ENCODE assay signal across 1 cellular context in the genomic region with DNA sequence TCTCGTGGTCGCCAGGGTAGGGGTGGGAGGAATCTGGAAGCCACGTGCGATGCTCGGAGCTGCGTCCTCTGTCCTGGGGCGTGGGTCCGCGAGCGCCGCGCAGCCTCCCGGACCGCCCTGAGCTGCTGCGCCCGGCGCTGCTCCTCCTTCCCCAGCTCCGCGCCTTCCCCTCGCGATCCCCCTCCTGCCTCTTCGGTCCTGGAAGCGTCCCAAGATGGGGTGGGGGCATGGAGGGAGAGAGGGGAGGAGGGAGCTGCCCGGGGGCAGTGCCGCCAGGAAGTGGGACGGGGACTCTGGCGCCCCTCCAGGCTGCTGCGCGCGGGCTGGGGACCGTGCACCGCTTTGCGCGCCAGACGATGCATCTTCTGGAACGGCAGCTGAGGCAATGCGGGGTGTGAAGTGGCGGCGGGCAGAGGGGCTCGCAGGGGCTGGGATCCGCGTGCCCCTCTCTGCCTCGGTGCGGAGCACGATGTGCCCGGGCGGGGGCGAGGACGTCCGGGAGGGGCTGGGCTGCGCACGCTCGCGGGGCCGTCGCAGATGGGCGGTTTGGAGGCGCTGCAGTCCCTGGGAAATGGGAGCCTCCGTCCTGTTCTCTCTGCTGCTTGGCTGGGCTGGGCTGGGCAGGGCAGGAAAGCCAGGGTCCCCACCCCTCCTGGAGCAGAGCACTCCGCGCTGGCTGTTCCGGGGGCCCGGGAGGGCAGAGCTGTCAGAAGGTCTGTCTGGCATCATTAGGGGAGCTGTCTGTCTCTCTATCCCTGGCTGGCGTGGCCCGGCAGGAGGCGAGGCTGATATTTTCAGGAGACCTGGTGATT.
TF ChIP-seq lines count a peak whose summit lies in the region.

No MANE protein-coding gene starts in this region.

TF ChIP-seq in HepG2, 621 proteins besides CTCF, POLR2A, EP300 and RAD21 (continued from another document and continues in another):
- TF ChIP-seq, protein P1, sequence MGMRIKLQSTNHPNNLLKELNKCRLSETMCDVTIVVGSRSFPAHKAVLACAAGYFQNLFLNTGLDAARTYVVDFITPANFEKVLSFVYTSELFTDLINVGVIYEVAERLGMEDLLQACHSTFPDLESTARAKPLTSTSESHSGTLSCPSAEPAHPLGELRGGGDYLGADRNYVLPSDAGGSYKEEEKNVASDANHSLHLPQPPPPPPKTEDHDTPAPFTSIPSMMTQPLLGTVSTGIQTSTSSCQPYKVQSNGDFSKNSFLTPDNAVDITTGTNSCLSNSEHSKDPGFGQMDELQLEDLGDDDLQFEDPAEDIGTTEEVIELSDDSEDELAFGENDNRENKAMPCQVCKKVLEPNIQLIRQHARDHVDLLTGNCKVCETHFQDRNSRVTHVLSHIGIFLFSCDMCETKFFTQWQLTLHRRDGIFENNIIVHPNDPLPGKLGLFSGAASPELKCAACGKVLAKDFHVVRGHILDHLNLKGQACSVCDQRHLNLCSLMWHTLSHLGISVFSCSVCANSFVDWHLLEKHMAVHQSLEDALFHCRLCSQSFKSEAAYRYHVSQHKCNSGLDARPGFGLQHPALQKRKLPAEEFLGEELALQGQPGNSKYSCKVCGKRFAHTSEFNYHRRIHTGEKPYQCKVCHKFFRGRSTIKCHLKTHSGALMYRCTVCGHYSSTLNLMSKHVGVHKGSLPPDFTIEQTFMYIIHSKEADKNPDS (CRISPR knock-in tag; IDR thresholded peaks at IDR 0.05) = no peak
- TF ChIP-seq ZNF572 (CRISPR knock-in tag; IDR thresholded peaks at IDR 0.05) (no peak), ZNF251 (CRISPR knock-in tag; IDR thresholded peaks at IDR 0.05) (no peak), GPN1 (CRISPR knock-in tag; IDR thresholded peaks at IDR 0.05; ENCODE audit: borderline replicate concordance) (no peak), ZNF326 (CRISPR knock-in tag; IDR thresholded peaks at IDR 0.05; ENCODE audit: borderline replicate concordance) (no peak), KDM1A (CRISPR knock-in tag; IDR thresholded peaks at IDR 0.05) (no peak), SYNCRIP (IDR thresholded peaks at IDR 0.05; ENCODE audit: insufficient read depth, low read depth, low read length) (no peak), SRSF9 (IDR thresholded peaks at IDR 0.05; ENCODE audit: borderline replicate concordance, insufficient read depth, low read depth, low read length, poor library complexity, severe bottlenecking) (no peak), IKZF4 (CRISPR knock-in tag; IDR thresholded peaks at IDR 0.05; ENCODE audit: borderline replicate concordance, low read depth, not compliant biosample characterization) (no peak), ZNF768 (CRISPR knock-in tag; IDR thresholded peaks at IDR 0.05) (no peak), ARID2 (CRISPR knock-in tag; IDR thresholded peaks at IDR 0.05; ENCODE audit: borderline replicate concordance) (no peak), ARID4A (CRISPR knock-in tag; IDR thresholded peaks at IDR 0.05; ENCODE audit: borderline replicate concordance) (no peak), ZNF296 (CRISPR knock-in tag; conservative IDR thresholded peaks at IDR 0.05) (no peak), SNAI1 (CRISPR knock-in tag; IDR thresholded peaks at IDR 0.05; ENCODE audit: borderline replicate concordance) (no peak), TERF1 (CRISPR knock-in tag; IDR thresholded peaks at IDR 0.05) (no peak), ZNF556 (CRISPR knock-in tag; IDR thresholded peaks at IDR 0.05; ENCODE audit: borderline replicate concordance) (no peak), MAFK (conservative IDR thresholded peaks at IDR 0.05 in 1 of 2, IDR thresholded peaks at IDR 0.05 in 1 of 2; ENCODE audit: low read length in 2 of 2) (no peak), BRD4 (CRISPR knock-in tag; IDR thresholded peaks at IDR 0.05) (no peak), ZNF792 (CRISPR knock-in tag; IDR thresholded peaks at IDR 0.05) (no peak), SNAPC2 (CRISPR knock-in tag; IDR thresholded peaks at IDR 0.05) (no peak), BCL6 (CRISPR knock-in tag; IDR thresholded peaks at IDR 0.05) (no peak), MLXIP (CRISPR knock-in tag; IDR thresholded peaks at IDR 0.05; ENCODE audit: borderline replicate concordance) (no peak), GATAD2A (CRISPR knock-in tag; IDR thresholded peaks at IDR 0.05) (no peak), FOXA1 (IDR thresholded peaks at IDR 0.05) (no peak), FOXA1 (CRISPR knock-in tag; IDR thresholded peaks at IDR 0.05) (no peak), ZNF34 (CRISPR knock-in tag; IDR thresholded peaks at IDR 0.05; ENCODE audit: borderline replicate concordance) (peak; percentile 53; the same call in 1 of the 2 replicates), MED13 (CRISPR knock-in tag; IDR thresholded peaks at IDR 0.05) (no peak), MED8 (CRISPR knock-in tag; IDR thresholded peaks at IDR 0.05; ENCODE audit: insufficient replicate concordance) (no peak), MAFF (IDR thresholded peaks at IDR 0.05; ENCODE audit: low read depth, low read length) (no peak), PLSCR1 (CRISPR knock-in tag; IDR thresholded peaks at IDR 0.05; ENCODE audit: borderline replicate concordance) (no peak), ZXDC (CRISPR knock-in tag; IDR thresholded peaks at IDR 0.05) (no peak), ZNF10 (CRISPR knock-in tag; IDR thresholded peaks at IDR 0.05; ENCODE audit: borderline replicate concordance, low read depth) (no peak), MTF2 (CRISPR knock-in tag; IDR thresholded peaks at IDR 0.05; ENCODE audit: borderline replicate concordance) (peak; percentile 91)
- TF ChIP-seq, protein P2, sequence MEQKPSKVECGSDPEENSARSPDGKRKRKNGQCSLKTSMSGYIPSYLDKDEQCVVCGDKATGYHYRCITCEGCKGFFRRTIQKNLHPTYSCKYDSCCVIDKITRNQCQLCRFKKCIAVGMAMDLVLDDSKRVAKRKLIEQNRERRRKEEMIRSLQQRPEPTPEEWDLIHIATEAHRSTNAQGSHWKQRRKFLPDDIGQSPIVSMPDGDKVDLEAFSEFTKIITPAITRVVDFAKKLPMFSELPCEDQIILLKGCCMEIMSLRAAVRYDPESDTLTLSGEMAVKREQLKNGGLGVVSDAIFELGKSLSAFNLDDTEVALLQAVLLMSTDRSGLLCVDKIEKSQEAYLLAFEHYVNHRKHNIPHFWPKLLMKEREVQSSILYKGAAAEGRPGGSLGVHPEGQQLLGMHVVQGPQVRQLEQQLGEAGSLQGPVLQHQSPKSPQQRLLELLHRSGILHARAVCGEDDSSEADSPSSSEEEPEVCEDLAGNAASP (CRISPR knock-in tag; IDR thresholded peaks at IDR 0.05; ENCODE audit: borderline replicate concordance) = no peak
